Comparison of ENCODE assay signal across 31 cellular contexts in the genomic region with DNA sequence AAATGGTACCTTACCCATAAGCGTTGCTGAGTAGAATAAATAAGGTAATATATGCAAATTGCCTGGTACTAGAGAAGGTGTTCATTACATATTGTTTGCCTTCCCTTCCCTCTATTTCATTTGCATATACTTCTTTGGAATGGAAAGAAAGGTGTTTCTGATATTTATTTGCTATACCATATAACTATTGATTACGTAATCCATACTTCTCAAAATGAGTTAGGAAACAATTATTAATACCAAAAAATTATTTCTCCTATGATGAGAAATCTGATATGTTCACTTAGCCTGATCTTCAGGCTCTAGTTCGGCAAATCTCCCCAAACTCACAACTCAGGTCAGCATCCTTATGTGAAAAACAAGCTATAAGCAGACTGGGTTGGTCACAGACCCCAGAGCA.
"Had no signal": no experiment of that assay in that cellular context is flagged by ENCODE, and none has a peak within 500 bp of the region (broad histone marks: within the 10 kb centered on the region; RNA-seq: fewer than 3 reads in every experiment).

No MANE protein-coding gene starts in this region.

- H3K36me3 ChIP-seq: esophagus squamous epithelium, gastroesophageal sphincter had no signal

- H3K4me3 Mint-ChIP-seq: activated CD4-positive, alpha-beta memory T cell treated with anti-CD3 and anti-CD28 coated beads for 36 hours; activated CD4-positive, alpha-beta T cell treated with anti-CD3 and anti-CD28 coated beads for 36 hours; activated CD4-positive, alpha-beta T cell treated with anti-CD3 and anti-CD28 coated beads, Interleukin-2, amount 10 ng/mL, durations not matched to agents 24 days and 14 days; activated CD8-positive, alpha-beta memory T cell treated with anti-CD3 and anti-CD28 coated beads, Interleukin-2, amount 10 ng/mL, durations not matched to agents 7 days and 5 days; activated CD8-positive, alpha-beta T cell treated with anti-CD3 and anti-CD28 coated beads, Interleukin-2, amount 10 ng/mL, durations not matched to agents 7 days and 5 days; activated naive CD4-positive, alpha-beta T cell treated with anti-CD3 and anti-CD28 coated beads, Interleukin-2, amount 10 ng/mL, durations not matched to agents 7 days and 5 days; activated naive CD8-positive, alpha-beta T cell treated with anti-CD3 and anti-CD28 coated beads, Interleukin-2, amount 10 ng/mL, durations not matched to agents 7 days and 5 days; activated T-helper 1 cell treated with anti-CD3 and anti-CD28 coated beads, Interleukin-12 subunit alpha, Interleukin-12 subunit beta, Interleukin-2, Interleukin-4 antibody, amounts not matched to agents 30 ng/mL and 10 ng/mL and 1 ng/mL, durations not matched to agents 14 hours and 24 hours and 36 hours; effector memory CD8-positive, alpha-beta T cell had no signal

- H3K27me3 Mint-ChIP-seq: activated CD4-positive, alpha-beta memory T cell treated with anti-CD3 and anti-CD28 coated beads for 36 hours; activated CD4-positive, alpha-beta T cell treated with anti-CD3 and anti-CD28 coated beads, Interleukin-2, amount 10 ng/mL, durations not matched to agents 24 days and 14 days; activated CD8-positive, alpha-beta memory T cell treated with anti-CD3 and anti-CD28 coated beads, Interleukin-2, amount 10 ng/mL, durations not matched to agents 7 days and 5 days; activated naive CD4-positive, alpha-beta T cell treated with anti-CD3 and anti-CD28 coated beads, Interleukin-2, amount 10 ng/mL, durations not matched to agents 7 days and 5 days; activated naive CD8-positive, alpha-beta T cell treated with anti-CD3 and anti-CD28 coated beads, Interleukin-2, amount 10 ng/mL, durations not matched to agents 7 days and 5 days had no signal

- H3K4me3 ChIP-seq: esophagus squamous epithelium, gastroesophageal sphincter had no signal

- ATAC-seq: activated CD4-positive, alpha-beta T cell treated with anti-CD3 and anti-CD28 coated beads for 36 hours; activated CD8-positive, alpha-beta memory T cell treated with anti-CD3 and anti-CD28 coated beads, Interleukin-2, amount 10 ng/mL, durations not matched to agents 7 days and 5 days; activated CD8-positive, alpha-beta T cell treated with anti-CD3 and anti-CD28 coated beads, Interleukin-2, amount 10 ng/mL, durations not matched to agents 7 days and 5 days; activated naive CD4-positive, alpha-beta T cell treated with anti-CD3 and anti-CD28 coated beads, Interleukin-2, amount 50 U/mL, for 72 hours; effector memory CD8-positive, alpha-beta T cell; gastroesophageal sphincter had no signal

- FAIRE-seq: astrocyte, colon had no signal

- H3K4me1 ChIP-seq: esophagus squamous epithelium, gastroesophageal sphincter had no signal

- H3K27ac Mint-ChIP-seq: activated CD4-positive, alpha-beta memory T cell treated with anti-CD3 and anti-CD28 coated beads for 36 hours; activated CD4-positive, alpha-beta T cell treated with anti-CD3 and anti-CD28 coated beads for 36 hours; activated CD4-positive, alpha-beta T cell treated with anti-CD3 and anti-CD28 coated beads, Interleukin-2, amount 10 ng/mL, durations not matched to agents 24 days and 14 days; activated CD8-positive, alpha-beta memory T cell treated with anti-CD3 and anti-CD28 coated beads, Interleukin-2, amount 10 ng/mL, durations not matched to agents 7 days and 5 days; activated CD8-positive, alpha-beta T cell treated with anti-CD3 and anti-CD28 coated beads, Interleukin-2, amount 10 ng/mL, durations not matched to agents 7 days and 5 days; activated naive CD4-positive, alpha-beta T cell treated with anti-CD3 and anti-CD28 coated beads, Interleukin-2, amount 10 ng/mL, durations not matched to agents 7 days and 5 days; activated naive CD8-positive, alpha-beta T cell treated with anti-CD3 and anti-CD28 coated beads, Interleukin-2, amount 10 ng/mL, durations not matched to agents 7 days and 5 days; activated T-helper 1 cell treated with anti-CD3 and anti-CD28 coated beads, Interleukin-12 subunit alpha, Interleukin-12 subunit beta, Interleukin-2, Interleukin-4 antibody, amounts not matched to agents 30 ng/mL and 10 ng/mL and 1 ng/mL, durations not matched to agents 14 hours and 24 hours and 36 hours; effector memory CD8-positive, alpha-beta T cell had no signal

- H3K9me3 ChIP-seq: esophagus squamous epithelium, gastroesophageal sphincter had no signal

- H3K27ac ChIP-seq: epithelial cell of prostate, esophagus squamous epithelium, gastroesophageal sphincter had no signal

- DNase-seq: activated CD4-positive, alpha-beta memory T cell treated with anti-CD3 and anti-CD28 coated beads for 36 hours; activated CD4-positive, alpha-beta T cell treated with anti-CD3 and anti-CD28 coated beads for 36 hours; activated CD4-positive, alpha-beta T cell treated with anti-CD3 and anti-CD28 coated beads, Interleukin-2, amount 10 ng/mL, durations not matched to agents 24 days and 14 days; activated CD4-positive, CD25-positive, alpha-beta regulatory T cell; activated CD4-positive, CD25-positive, alpha-beta regulatory T cell treated with anti-CD3 and anti-CD28 coated beads, Interleukin-2, amount 50 U/mL, for 72 hours; activated CD8-positive, alpha-beta memory T cell treated with anti-CD3 and anti-CD28 coated beads, Interleukin-2, amount 10 ng/mL, durations not matched to agents 7 days and 5 days; activated CD8-positive, alpha-beta memory T cell treated with anti-CD3 and anti-CD28 coated beads, Interleukin-2, amount 50 U/mL, for 4 hours; activated CD8-positive, alpha-beta T cell treated with anti-CD3 and anti-CD28 coated beads, Interleukin-2, amount 10 ng/mL, durations not matched to agents 7 days and 5 days; activated gamma-delta T cell; activated naive CD4-positive, alpha-beta T cell; activated naive CD4-positive, alpha-beta T cell treated with anti-CD3 and anti-CD28 coated beads, Interleukin-2, amount 10 ng/mL, durations not matched to agents 7 days and 5 days; activated naive CD8-positive, alpha-beta T cell treated with anti-CD3 and anti-CD28 coated beads, Interleukin-2, amount 10 ng/mL, durations not matched to agents 7 days and 5 days; activated T-cell treated with anti-CD3 and anti-CD28 coated beads, Interleukin-2, amount 50 U/mL, for 1 hour; activated T-cell treated with anti-CD3 and anti-CD28 coated beads, Interleukin-2, amount 50 U/mL, for 48 hours; amniotic stem cell; anterior cingulate cortex; caudate nucleus; cortex of kidney; dermis blood vessel endothelial cell; effector CD4-positive, alpha-beta T cell; effector memory CD8-positive, alpha-beta T cell; esophagus squamous epithelium; foreskin melanocyte; T-helper 1 cell; T-helper 2 cell had no signal

- H3K27me3 ChIP-seq: esophagus squamous epithelium, gastroesophageal sphincter had no signal
